In genomic region chr2:230864605-230865323, GRCh38 we compare ENCODE assay signal across 8 cellular contexts. TPM values are rescaled to one million over a fixed set of nuclear protein-coding genes. Genes with fewer than 3 reads are reported as not detected.
A peak's percentile ranks its signal among the peaks of the same experiment; 100 is the strongest.
DNase-seq lines count a peak whose midpoint lies in the region; ATAC-seq, FAIRE-seq and TF ChIP-seq lines count a peak whose summit lies in the region.

Gene ITM2C (plus strand): TSS chr2:230864942. CDS start chr2:230865026, 84 bp downstream.

- WGBS in suprapubic skin: 1% methylated on average over 14 of the region's 77 CpGs

- TF ChIP-seq CTCF in CD8-positive, alpha-beta T cell (IDR thresholded peaks at IDR 0.05): peak; percentile 51
- TF ChIP-seq CTCF in fibroblast of villous mesenchyme (IDR thresholded peaks at IDR 0.05; ENCODE audit: insufficient read depth, low read depth, low read length): no peak
- no peak for TF ChIP-seq CTCF in suprapubic skin (IDR thresholded peaks at IDR 0.05)

- no peaks in the 10 kb centered on the region for H3K27me3 Mint-ChIP-seq in CD8-positive, alpha-beta T cell (ENCODE audit: low read depth)

- H3K4me1 ChIP-seq in CD8-positive, alpha-beta T cell (ENCODE audit: insufficient read depth, low read length): peaks cover 55% of the 10 kb centered on the region
- H3K4me1 ChIP-seq in neuron (ENCODE audit: insufficient read depth, low read length) (peaks cover 37% of the 10 kb centered on the region), suprapubic skin (peaks cover 32% of the 10 kb centered on the region)

- peak within 1 kb of the TSS; percentile 87 for H2AFZ ChIP-seq in neuron (ENCODE audit: low read depth, low read length)

- H3K36me3 ChIP-seq in CD8-positive, alpha-beta T cell (ENCODE audit: insufficient read depth, low read length): no peaks in the 10 kb centered on the region
- H3K36me3 ChIP-seq in neuron (ENCODE audit: insufficient read depth, low read length): no peaks in the 10 kb centered on the region
- no peaks in the 10 kb centered on the region for H3K36me3 ChIP-seq in suprapubic skin

- no peak for TF ChIP-seq POLR2A in suprapubic skin (IDR thresholded peaks at IDR 0.05)

- H3K9me3 Mint-ChIP-seq in CD8-positive, alpha-beta T cell: no peaks in the 10 kb centered on the region

- CTCF ChIA-PET in CD8-positive, alpha-beta T cell (lab: Charles Lee): interaction anchor here (0.6 to 2.1 kb wide), 7 partner anchors 14 to 122 kb away, joined by 3 to 10 read pairs (median 3); no protein-coding TSS in a partner anchor

- H3K27ac Mint-ChIP-seq in CD8-positive, alpha-beta T cell: peak within 1 kb of the TSS; percentile 80

- intact Hi-C loops in CD8-positive, alpha-beta T cell (cut with DNase I, micrococcal nuclease): loop anchor here (1.0 to 5.0 kb wide), 3 partner anchors 38 to 123 kb away; no protein-coding TSS in a partner anchor

- POLR2A ChIA-PET in CD8-positive, alpha-beta T cell (lab: Charles Lee): interaction anchor here (0.6 to 4.0 kb wide), 4 partner anchors 13 to 260 kb away, joined by 3 to 25 read pairs (median 3); partner anchors contain the start of gene HTR2B

- peak within 1 kb of the TSS; percentile 96 for H3K4me3 Mint-ChIP-seq in CD8-positive, alpha-beta T cell

- TF ChIP-seq EP300 in suprapubic skin (IDR thresholded peaks at IDR 0.05): no peak

- peaks cover 46% of the 10 kb centered on the region for H3K4me1 Mint-ChIP-seq in CD8-positive, alpha-beta T cell (ENCODE audit: low read depth)

- H3K9me3 ChIP-seq in CD8-positive, alpha-beta T cell (ENCODE audit: low read length): no peaks in the 10 kb centered on the region
- no peaks in the 10 kb centered on the region for H3K9me3 ChIP-seq in neuron (ENCODE audit: low read length)
- no peaks in the 10 kb centered on the region for H3K9me3 ChIP-seq in suprapubic skin

- H3K36me3 Mint-ChIP-seq in CD8-positive, alpha-beta T cell: peaks cover 3% of the 10 kb centered on the region

- peak within 1 kb of the TSS; percentile 65 for H3K4me3 ChIP-seq in CD8-positive, alpha-beta T cell (ENCODE audit: low read depth, low read length)
- peak within 1 kb of the TSS; percentile 69 for H3K4me3 ChIP-seq in fibroblast of villous mesenchyme (ENCODE audit: low read depth, low read length)
- H3K4me3 ChIP-seq in neuron (ENCODE audit: low read length): peak within 1 kb of the TSS; percentile 67
- peak within 1 kb of the TSS; percentile 67 for H3K4me3 ChIP-seq in suprapubic skin

- peak; percentile 57 to 82 (median 71) for DNase-seq in CD8-positive, alpha-beta T cell
- peak; percentile 41 for DNase-seq in RCC 7860 (ENCODE audit: low spot score)
- DNase-seq in activated effector memory CD4-positive, alpha-beta T cell treated with anti-CD3 and anti-CD28 coated beads, Interleukin-2, amount 50 U/mL, for 16 hours: peak; percentile 91
- peak; percentile 69 for DNase-seq in fibroblast of villous mesenchyme (ENCODE audit: low read depth)
- no peak for DNase-seq in suprapubic skin (ENCODE audit: low spot score in 2 of 2)

- no peak for FAIRE-seq in RCC 7860 (lab: Jason Lieb, UNC)

- peak within 1 kb of the TSS; percentile 37 for H3K27ac ChIP-seq in CD8-positive, alpha-beta T cell (ENCODE audit: low read depth, low read length)
- H3K27ac ChIP-seq in suprapubic skin: no peak within 1 kb of the TSS

- peak; percentile 79 for ATAC-seq in CD8-positive, alpha-beta T cell
- ATAC-seq in GM19372 (IDR thresholded peaks at IDR 0.05; ENCODE audit: low read depth, unreplicated experiment) (peak; percentile 62), HG03521 (IDR thresholded peaks at IDR 0.05; ENCODE audit: unreplicated experiment) (peak; percentile 70)

- no peaks in the 10 kb centered on the region for H3K27me3 ChIP-seq in CD8-positive, alpha-beta T cell (ENCODE audit: insufficient read depth, low read length)
- H3K27me3 ChIP-seq in neuron (ENCODE audit: insufficient read depth, low read length) (peaks cover 6% of the 10 kb centered on the region), suprapubic skin (peaks cover 17% of the 10 kb centered on the region)

RNA-seq across cellular contexts. Expression of gene ITM2C, which starts in this region (rescaled TPM):
- 10 to 100 TPM; 23.2 to 27.4 TPM for total RNA-seq in CD8-positive, alpha-beta T cell
- total RNA-seq in fibroblast of villous mesenchyme: 37.1 and 58.6 TPM in 2 replicates
- total RNA-seq in suprapubic skin: 10 to 100 TPM in 3 of 4 donors, 1 to 10 TPM in 1; 9.0 to 17.9 (median 11.4) TPM

Comparison
In these comparisons a context has a peak if more than half of its experiments do, and no peak if none do; other contexts are left out.
1. DNase-seq: peak in CD8-positive, alpha-beta T cell (7 of 7), RCC 7860 (single experiment), activated effector memory CD4-positive, alpha-beta T cell treated with anti-CD3 and anti-CD28 coated beads, Interleukin-2, amount 50 U/mL, for 16 hours (single experiment) and fibroblast of villous mesenchyme (single experiment); none in suprapubic skin (0 of 2).
2. Peak in every context shown above with its lines, with median percentiles within 50 percentile points of each other: ATAC-seq and H3K4me3 ChIP-seq.